Comparison of ENCODE assay signal across 1 cellular context in the genomic region with DNA sequence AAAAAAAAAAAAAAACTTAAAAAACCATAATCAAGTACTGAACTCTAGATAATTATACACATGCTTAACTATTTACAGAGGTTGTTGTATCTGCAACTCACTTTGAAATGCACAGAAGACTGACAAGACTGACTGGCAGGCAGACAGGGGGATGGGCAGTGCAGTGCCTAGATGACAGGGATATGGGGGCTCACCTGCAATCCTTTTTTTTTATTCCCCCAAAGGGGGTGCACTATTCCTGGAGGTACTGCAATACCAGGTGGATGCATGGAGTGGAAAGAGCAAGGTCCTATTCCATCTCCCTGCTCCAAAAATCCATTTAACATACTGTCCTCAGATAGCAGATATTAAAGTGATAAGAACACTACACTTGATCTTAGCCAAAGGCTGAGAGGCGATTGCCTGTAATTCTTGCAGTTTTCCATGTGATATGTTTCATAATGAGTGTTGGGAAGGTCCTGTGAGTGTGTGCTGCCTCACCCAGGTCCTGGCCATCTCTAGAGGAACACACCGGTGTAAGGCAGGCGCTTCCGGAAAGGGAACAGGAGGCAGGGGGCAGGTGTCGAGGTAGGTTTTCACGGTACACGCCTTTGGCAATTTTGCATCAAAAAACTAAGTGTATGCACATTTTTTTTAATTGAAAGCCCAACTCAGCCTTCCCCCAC.
TF ChIP-seq lines count a peak whose summit lies in the region.

No MANE protein-coding gene starts in this region.

TF ChIP-seq in HEK293, 187 proteins besides CTCF, POLR2A, EP300 and RAD21 (continued from another document):
- TF ChIP-seq, protein P1, sequence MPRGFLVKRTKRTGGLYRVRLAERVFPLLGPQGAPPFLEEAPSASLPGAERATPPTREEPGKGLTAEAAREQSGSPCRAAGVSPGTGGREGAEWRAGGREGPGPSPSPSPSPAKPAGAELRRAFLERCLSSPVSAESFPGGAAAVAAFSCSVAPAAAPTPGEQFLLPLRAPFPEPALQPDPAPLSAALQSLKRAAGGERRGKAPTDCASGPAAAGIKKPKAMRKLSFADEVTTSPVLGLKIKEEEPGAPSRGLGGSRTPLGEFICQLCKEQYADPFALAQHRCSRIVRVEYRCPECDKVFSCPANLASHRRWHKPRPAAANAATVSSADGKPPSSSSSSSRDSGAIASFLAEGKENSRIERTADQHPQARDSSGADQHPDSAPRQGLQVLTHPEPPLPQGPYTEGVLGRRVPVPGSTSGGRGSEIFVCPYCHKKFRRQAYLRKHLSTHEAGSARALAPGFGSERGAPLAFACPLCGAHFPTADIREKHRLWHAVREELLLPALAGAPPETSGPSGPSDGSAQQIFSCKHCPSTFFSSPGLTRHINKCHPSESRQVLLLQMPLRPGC (tag by site-specific recombination; IDR thresholded peaks at IDR 0.05): no peak
- TF ChIP-seq ZNF366 (tag by site-specific recombination; conservative IDR thresholded peaks at IDR 0.05): no peak
TF ChIP-seq in HEK293: peak in this region for 0.
